ENCODE assay signal across 24 cellular contexts in genomic region chr3:13076255-13076654, GRCh38.
"Had no signal": no experiment of that assay in that cellular context is flagged by ENCODE, and none has a peak within 500 bp of the region (broad histone marks: within the 10 kb centered on the region; RNA-seq: fewer than 3 reads in every experiment).

No MANE protein-coding gene starts in this region.

- ATAC-seq: activated CD4-positive, CD25-positive, alpha-beta regulatory T cell treated with anti-CD3 and anti-CD28 coated beads, Interleukin-2, amount 50 U/mL, for 24 hours; activated CD8-positive, alpha-beta T cell treated with anti-CD3 and anti-CD28 coated beads, Interleukin-2, amount 10 ng/mL, durations not matched to agents 7 days and 5 days; body of pancreas had no signal

- H3K36me3 Mint-ChIP-seq: activated naive CD8-positive, alpha-beta T cell treated with anti-CD3 and anti-CD28 coated beads, Interleukin-2, amount 10 ng/mL, durations not matched to agents 7 days and 5 days had no signal

- H3K4me1 ChIP-seq: SJSA1 had no signal

- H3K4me3 Mint-ChIP-seq: activated CD8-positive, alpha-beta T cell treated with anti-CD3 and anti-CD28 coated beads, Interleukin-2, amount 10 ng/mL, durations not matched to agents 7 days and 5 days; activated naive CD8-positive, alpha-beta T cell treated with anti-CD3 and anti-CD28 coated beads, Interleukin-2, amount 10 ng/mL, durations not matched to agents 7 days and 5 days; T-helper 1 cell treated with Interleukin-12 subunit alpha and Interleukin-12 subunit beta and Interleukin-4 antibody, amounts not matched to agents 30 μg/mL and 1 μg/mL, for 36 hours had no signal

- H3K27ac Mint-ChIP-seq: activated CD8-positive, alpha-beta T cell treated with anti-CD3 and anti-CD28 coated beads, Interleukin-2, amount 10 ng/mL, durations not matched to agents 7 days and 5 days; activated naive CD8-positive, alpha-beta T cell treated with anti-CD3 and anti-CD28 coated beads, Interleukin-2, amount 10 ng/mL, durations not matched to agents 7 days and 5 days; T-helper 1 cell treated with Interleukin-12 subunit alpha and Interleukin-12 subunit beta and Interleukin-4 antibody, amounts not matched to agents 30 μg/mL and 1 μg/mL, for 36 hours had no signal

- DNase-seq: activated CD4-positive, alpha-beta T cell treated with anti-CD3 and anti-CD28 coated beads for 48 hours; activated CD4-positive, alpha-beta T cell treated with anti-CD3 and anti-CD28 coated beads, Interleukin-2, amount 50 U/mL, for 4 hours; activated CD8-positive, alpha-beta memory T cell treated with anti-CD3 and anti-CD28 coated beads, Interleukin-2, amount 50 U/mL, for 48 hours; activated CD8-positive, alpha-beta T cell treated with anti-CD3 and anti-CD28 coated beads, Interleukin-2, amount 10 ng/mL, durations not matched to agents 7 days and 5 days; activated naive CD4-positive, alpha-beta T cell treated with anti-CD3 and anti-CD28 coated beads, Interleukin-2, amount 50 U/mL, for 16 hours; activated naive CD8-positive, alpha-beta T cell treated with anti-CD3 and anti-CD28 coated beads, Interleukin-2, amount 10 ng/mL, durations not matched to agents 7 days and 5 days; activated T-cell treated with anti-CD3 and anti-CD28 coated beads, Interleukin-2, amount 50 U/mL, for 1 hour; adrenal gland; aorta; body of pancreas; central memory CD4-positive, alpha-beta T cell; MV-4-11; NCI-H1092 treated with DMSO at 0.1 percent for 48 hours; NCI-H1436; NCI-H1694 treated with DMSO at 0.1 percent for 48 hours; NCI-H2029 treated with DMSO at 0.1 percent for 48 hours; NCI-H345; NCI-H510A; NCI-H526 treated with DMSO at 0.1 percent for 48 hours; NCI-H82; SHP77 had no signal

- H3K9me3 Mint-ChIP-seq: activated naive CD8-positive, alpha-beta T cell treated with anti-CD3 and anti-CD28 coated beads, Interleukin-2, amount 10 ng/mL, durations not matched to agents 7 days and 5 days; T-helper 1 cell treated with Interleukin-12 subunit alpha and Interleukin-12 subunit beta and Interleukin-4 antibody, amounts not matched to agents 30 μg/mL and 1 μg/mL, for 36 hours had no signal

- H3K27ac ChIP-seq: adrenal gland, body of pancreas, SJSA1 had no signal

- H3K9me3 ChIP-seq: adrenal gland, body of pancreas, SJSA1 had no signal

- H3K27me3 ChIP-seq: body of pancreas had no signal

- H3K4me3 ChIP-seq: adrenal gland, body of pancreas, SJSA1 had no signal

- H3K36me3 ChIP-seq: adrenal gland, SJSA1 had no signal
